Comparison of ENCODE assay signal across 1 cellular context in the genomic region with DNA sequence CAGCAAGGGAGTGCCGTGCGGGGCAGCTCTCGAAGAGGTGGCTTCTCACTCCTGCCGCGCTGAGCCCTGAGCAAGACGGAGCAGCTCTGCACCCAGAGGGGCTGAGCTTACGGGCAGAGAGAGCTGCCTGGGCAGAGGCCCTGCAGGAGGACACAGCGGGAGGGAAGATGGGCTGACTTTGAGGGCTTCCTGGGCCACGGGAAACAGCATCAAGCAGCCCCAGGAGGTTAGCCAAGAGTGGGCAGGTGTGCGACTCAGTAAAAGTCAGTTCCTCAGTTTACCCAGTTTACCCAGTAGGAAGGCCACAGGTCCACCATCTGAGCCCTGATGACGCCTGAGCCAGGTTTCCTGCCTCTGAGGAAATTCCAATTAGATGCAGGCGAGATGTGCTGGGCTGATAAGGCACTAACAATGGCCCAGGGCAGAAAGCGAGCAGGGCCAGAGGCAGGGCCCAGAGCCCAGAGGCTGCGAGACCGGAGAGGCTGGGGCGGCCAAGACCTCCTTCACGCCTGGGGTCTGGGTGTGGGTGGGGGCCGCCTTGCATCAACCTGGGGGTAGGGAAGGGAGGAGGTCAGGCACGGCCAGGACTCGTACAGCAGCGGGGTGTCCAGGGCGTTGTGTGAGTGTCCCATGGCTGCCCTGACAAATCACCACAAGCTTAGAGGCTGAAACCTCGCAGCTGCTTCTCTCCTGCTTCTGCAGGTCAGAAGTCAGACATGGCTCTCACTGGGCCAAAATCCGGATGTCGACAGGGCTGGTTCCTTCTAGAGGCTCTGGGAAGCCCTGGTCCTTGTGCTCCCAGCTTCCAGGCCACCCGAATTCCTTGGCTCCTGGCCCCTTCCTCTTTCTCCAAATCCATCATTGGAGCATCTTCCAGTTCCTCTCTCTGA.
TF ChIP-seq lines count a peak whose summit lies in the region.

No MANE protein-coding gene starts in this region.

TF ChIP-seq in HepG2, 621 proteins besides CTCF, POLR2A, EP300 and RAD21:
- peak; percentile 11; the same call in 1 of the 2 replicates for TF ChIP-seq ZNF563 (CRISPR knock-in tag; IDR thresholded peaks at IDR 0.05)
- TF ChIP-seq HOXA3 (CRISPR knock-in tag; IDR thresholded peaks at IDR 0.05): 0 out of 2 replicates have a peak, but pooled peaks have one; percentile 7
- TF ChIP-seq ZNF614 (CRISPR knock-in tag; IDR thresholded peaks at IDR 0.05; ENCODE audit: borderline replicate concordance): 0 out of 2 replicates have a peak, but pooled peaks have one; percentile 24
- TF ChIP-seq ZNF451 (CRISPR knock-in tag; IDR thresholded peaks at IDR 0.05): peak; percentile 62; the same call in 1 of the 2 replicates
- TF ChIP-seq IRX3 (CRISPR knock-in tag; IDR thresholded peaks at IDR 0.05; ENCODE audit: borderline replicate concordance, low read depth): 0 out of 2 replicates have a peak, but pooled peaks have one; percentile 29
- TF ChIP-seq TBX2 (CRISPR knock-in tag; IDR thresholded peaks at IDR 0.05; ENCODE audit: borderline replicate concordance): 0 out of 2 replicates have a peak, but pooled peaks have one; percentile 3
- peak; percentile 22; the same call in 1 of the 2 replicates for TF ChIP-seq ZNF274 (CRISPR knock-in tag; IDR thresholded peaks at IDR 0.05)
- TF ChIP-seq HIC2 (CRISPR knock-in tag; IDR thresholded peaks at IDR 0.05; ENCODE audit: low read depth): 0 out of 2 replicates have a peak, but pooled peaks have one; percentile 51
- TF ChIP-seq GABPA (IDR thresholded peaks at IDR 0.05; ENCODE audit: low read depth, low read length): no peak
- no peak for TF ChIP-seq GABPA (CRISPR knock-in tag; IDR thresholded peaks at IDR 0.05; ENCODE audit: low read depth)
- no peak for TF ChIP-seq SOX6 (IDR thresholded peaks at IDR 0.05)
- 0 out of 2 replicates have a peak, but pooled peaks have one; percentile 4 for TF ChIP-seq SOX6 (CRISPR knock-in tag; IDR thresholded peaks at IDR 0.05)
- no peak for TF ChIP-seq ZSCAN20 (CRISPR knock-in tag; IDR thresholded peaks at IDR 0.05; ENCODE audit: borderline replicate concordance)
- TF ChIP-seq ZNF136 (CRISPR knock-in tag; IDR thresholded peaks at IDR 0.05; ENCODE audit: low read depth): no peak
TF ChIP-seq in HepG2: peak in this region for 9.
